In the genomic region with DNA sequence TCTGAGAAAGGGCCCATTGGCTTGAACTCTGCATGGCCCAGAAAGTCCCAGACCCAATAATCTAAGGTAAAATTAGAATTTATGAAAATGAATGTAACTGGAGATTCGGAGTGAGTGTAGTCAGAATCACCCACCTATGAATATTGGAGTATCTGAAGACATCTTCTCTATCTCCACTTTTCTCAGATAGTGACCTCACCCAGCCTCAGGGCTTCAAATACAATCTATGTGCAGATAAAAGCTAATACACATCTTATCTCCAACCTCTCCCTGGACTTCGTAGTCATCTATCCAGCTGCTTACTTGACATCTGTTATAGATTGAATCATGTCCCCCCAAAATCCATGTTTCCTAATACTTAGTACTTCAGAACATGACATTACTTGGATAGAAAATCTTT, we compare ENCODE assay signal across 23 cellular contexts.
"Had no signal": no experiment of that assay in that cellular context is flagged by ENCODE, and none has a peak within 500 bp of the region (broad histone marks: within the 10 kb centered on the region; RNA-seq: fewer than 3 reads in every experiment).

No MANE protein-coding gene starts in this region.

- H3K27me3 ChIP-seq: stomach, suprapubic skin, testis, thyroid gland, tibial artery, tibial nerve, transverse colon, upper lobe of left lung, upper lobe of right lung, uterus, vagina had no signal

- H3K27ac ChIP-seq: stomach, suprapubic skin, testis, thoracic aorta, thyroid gland, tibial artery, tibial nerve, transverse colon, upper lobe of left lung, upper lobe of right lung, uterus, vagina had no signal

- DNase-seq: stimulated activated CD4-positive, alpha-beta T cell treated with anti-CD3 and anti-CD28 coated beads, Interleukin-2, amount 100 ng/mL, for 48 hours; stimulated activated CD4-positive, alpha-beta T cell treated with anti-CD3 and anti-CD28 coated beads, Interleukin-4, amount 100 ng/mL, for 1 hour; stimulated activated CD4-positive, alpha-beta T cell treated with anti-CD3 and anti-CD28 coated beads, Interleukin-4, amount 100 ng/mL, for 24 hours; stimulated activated CD4-positive, alpha-beta T cell treated with anti-CD3 and anti-CD28 coated beads, Interleukin-4, amount 100 ng/mL, for 4 hours; stimulated activated CD8-positive, alpha-beta memory T cell treated with anti-CD3 and anti-CD28 coated beads, Interleukin-4, amount 100 ng/mL, for 48 hours; stimulated activated naive B cell treated with anti-CD40 and anti-IgM and Interleukin-4, amounts not matched to agents 10 μg/mL and 1 μg/mL and 100 μg/mL, for 72 hours; stimulated activated naive CD4-positive, alpha-beta T cell; stimulated activated naive CD4-positive, alpha-beta T cell treated with Interleukin-2 at 50 U/mL for 16 hours; stimulated activated naive CD8-positive, alpha-beta T cell treated with anti-CD3 and anti-CD28 coated beads, Interleukin-15, amount 100 ng/mL, for 72 hours; stimulated activated naive CD8-positive, alpha-beta T cell treated with anti-CD3 and anti-CD28 coated beads, Interleukin-15, Interleukin-2, amounts not matched to agents 100 U/mL and 50 U/mL, for 24 hours; stomach; substantia nigra; testis; thyroid gland; tibial artery; transverse colon; upper lobe of left lung; upper lobe of right lung; uterus had no signal

- H3K4me3 ChIP-seq: stomach, suprapubic skin, testis, thoracic aorta, thyroid gland, tibial artery, tibial nerve, transverse colon, upper lobe of left lung, upper lobe of right lung, uterus, vagina had no signal

- H3K36me3 ChIP-seq: stomach, suprapubic skin, thoracic aorta, thyroid gland, tibial artery, tibial nerve, transverse colon, upper lobe of left lung, upper lobe of right lung, uterus, vagina had no signal

- H3K9me3 ChIP-seq: stomach, suprapubic skin, testis, thoracic aorta, thyroid gland, tibial artery, tibial nerve, transverse colon, upper lobe of left lung, upper lobe of right lung, uterus, vagina had no signal

- H3K4me1 ChIP-seq: stomach, suprapubic skin, testis, thyroid gland, tibial artery, tibial nerve, transverse colon, upper lobe of left lung, upper lobe of right lung, uterus, vagina had no signal
